Comparison of ENCODE assay signal across 9 cellular contexts in genomic region chr15:64634576-64635485, GRCh38.
DNase-seq lines count a peak whose midpoint lies in the region; ATAC-seq and TF ChIP-seq lines count a peak whose summit lies in the region.
"Had no signal": no experiment of that assay in that cellular context is flagged by ENCODE, and none has a peak within 500 bp of the region (broad histone marks: within the 10 kb centered on the region; RNA-seq: fewer than 3 reads in every experiment).

No MANE protein-coding gene starts in this region.

- H3K9ac ChIP-seq in iPS-20b (ENCODE audit: low read depth, low read length): peak overlapping the region; percentile 75

- no peak for TF ChIP-seq POLR2A in vagina (IDR thresholded peaks at IDR 0.05)

- intact Hi-C loops in vagina (cut with DNase I): no loop called here

- peak overlapping the region; percentile 95 for H3K27ac Mint-ChIP-seq in stimulated activated naive CD8-positive, alpha-beta T cell treated with anti-CD3 and anti-CD28 coated beads, Interleukin-15, Interleukin-2, amounts not matched to agents 100 ng/mL and 50 ng/mL, for 24 hours

- DNase-seq in COLO668 (lab: John Stamatoyannopoulos, UW; ENCODE audit: unreplicated experiment): peak; percentile 44
- DNase-seq in HT1080 (ENCODE audit: low read depth): peak; percentile 44
- DNase-seq in activated T-cell treated with anti-CD3 and anti-CD28 coated beads, Interleukin-2, amount 50 U/mL, for 48 hours: peak; percentile 53 to 61
- DNase-seq in vagina (ENCODE audit: extremely low spot score in 2 of 2): no peak
- no peak for DNase-seq in NOMO-1 (lab: John Stamatoyannopoulos, UW; ENCODE audit: unreplicated experiment in 2 of 2)

- H3K27me3 ChIP-seq in iPS-20b (ENCODE audit: insufficient read depth, low read length): no peaks in the 10 kb centered on the region
- no peaks in the 10 kb centered on the region for H3K27me3 ChIP-seq in vagina

- peaks cover 11% of the 10 kb centered on the region; the same call in 1 of the 2 replicates for H3K36me3 ChIP-seq in iPS-20b (ENCODE audit: insufficient read depth, low read depth, low read length)
- H3K36me3 ChIP-seq in vagina: no peaks in the 10 kb centered on the region

- H3K9me3 ChIP-seq in iPS-20b (ENCODE audit: insufficient read depth, low read depth, low read length) (peaks cover 5% of the 10 kb centered on the region; the same call in 1 of the 2 replicates), vagina (no peaks in the 10 kb centered on the region)

- peaks cover 31% of the 10 kb centered on the region for H3K36me3 Mint-ChIP-seq in stimulated activated naive CD8-positive, alpha-beta T cell treated with anti-CD3 and anti-CD28 coated beads, Interleukin-15, Interleukin-2, amounts not matched to agents 100 ng/mL and 50 ng/mL, for 24 hours (ENCODE audit: low read depth)

- H3K4me1 ChIP-seq in iPS-20b (ENCODE audit: insufficient read depth, low read length) (peaks cover 28% of the 10 kb centered on the region), vagina (peaks cover 39% of the 10 kb centered on the region)

- H3K27me3 Mint-ChIP-seq in stimulated activated naive CD8-positive, alpha-beta T cell treated with anti-CD3 and anti-CD28 coated beads, Interleukin-15, Interleukin-2, amounts not matched to agents 100 ng/mL and 50 ng/mL, for 24 hours: no peaks in the 10 kb centered on the region
- H3K27me3 Mint-ChIP-seq: IgD-negative memory B cell had no signal

- H3K9me3 Mint-ChIP-seq in stimulated activated naive CD8-positive, alpha-beta T cell treated with anti-CD3 and anti-CD28 coated beads, Interleukin-15, Interleukin-2, amounts not matched to agents 100 ng/mL and 50 ng/mL, for 24 hours: peaks cover 11% of the 10 kb centered on the region

- H3K4me1 Mint-ChIP-seq in stimulated activated naive CD8-positive, alpha-beta T cell treated with anti-CD3 and anti-CD28 coated beads, Interleukin-15, Interleukin-2, amounts not matched to agents 100 ng/mL and 50 ng/mL, for 24 hours (ENCODE audit: low read depth): peaks cover 67% of the 10 kb centered on the region

- peak overlapping the region; percentile 71 for H3K4me3 Mint-ChIP-seq in stimulated activated naive CD8-positive, alpha-beta T cell treated with anti-CD3 and anti-CD28 coated beads, Interleukin-15, Interleukin-2, amounts not matched to agents 100 ng/mL and 50 ng/mL, for 24 hours

- H3K4me3 ChIP-seq in iPS-20b (ENCODE audit: low read length) (peak overlapping the region; percentile 53), vagina (no peak overlapping the region)

- H3K27ac ChIP-seq in iPS-20b (ENCODE audit: low read length): peak overlapping the region; percentile 78
- no peak overlapping the region for H3K27ac ChIP-seq in vagina

- TF ChIP-seq CTCF in vagina (IDR thresholded peaks at IDR 0.05): no peak

- ATAC-seq in GM19463 (IDR thresholded peaks at IDR 0.05; ENCODE audit: unreplicated experiment): peak; percentile 52

Comparison
In these comparisons a context has a peak if more than half of its experiments do, and no peak if none do; other contexts are left out.
1. DNase-seq: peak in COLO668 (single experiment), HT1080 (single experiment) and activated T-cell treated with anti-CD3 and anti-CD28 coated beads, Interleukin-2, amount 50 U/mL, for 48 hours (2 of 2); none in vagina (0 of 2) and NOMO-1 (0 of 2).